In the genomic region with DNA sequence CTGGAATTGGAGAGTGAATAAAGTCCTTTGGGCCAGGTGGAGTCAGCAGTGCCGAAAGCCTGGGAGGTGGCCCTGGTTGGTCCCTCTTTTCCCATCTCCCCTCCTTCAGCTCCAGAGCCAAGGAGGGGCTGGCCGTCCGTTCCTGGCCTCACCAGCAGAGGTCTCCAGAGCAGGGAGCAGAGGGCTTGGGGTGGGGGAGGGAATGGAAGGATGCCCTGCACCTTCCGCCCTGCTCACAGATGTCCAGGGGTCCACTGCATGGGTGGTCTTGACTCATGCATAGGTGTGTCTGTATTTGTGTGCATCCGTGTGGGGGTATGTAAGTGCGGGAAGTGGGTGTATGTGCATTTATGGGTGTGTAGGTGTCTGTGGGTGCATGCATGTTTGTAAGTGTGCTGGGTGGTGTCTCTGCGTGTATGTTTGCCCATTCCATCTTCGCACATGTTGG, we compare ENCODE assay signal across 8 cellular contexts.
DNase-seq lines count a peak whose midpoint lies in the region; ATAC-seq and TF ChIP-seq lines count a peak whose summit lies in the region.

No MANE protein-coding gene starts in this region.

- no peak for TF ChIP-seq POLR2A in esophagus squamous epithelium (IDR thresholded peaks at IDR 0.05)

- peaks cover 6% of the 10 kb centered on the region for H3K36me3 Mint-ChIP-seq in activated CD8-positive, alpha-beta T cell treated with anti-CD3 and anti-CD28 coated beads, Interleukin-2, amount 10 ng/mL, durations not matched to agents 7 days and 5 days (ENCODE audit: low read depth)
- peaks cover under 1 to 6% (median 5%) of the 10 kb centered on the region in 3 donors for H3K36me3 Mint-ChIP-seq in naive thymus-derived CD8-positive, alpha-beta T cell

- ATAC-seq in activated CD8-positive, alpha-beta T cell treated with anti-CD3 and anti-CD28 coated beads, Interleukin-2, amount 10 ng/mL, durations not matched to agents 7 days and 5 days: no peak
- peak; percentile 47 to 57 for ATAC-seq in naive thymus-derived CD8-positive, alpha-beta T cell
- peak; percentile 68 for ATAC-seq in upper lobe of right lung

- CTCF ChIA-PET in activated CD8-positive, alpha-beta T cell treated with anti-CD3 and anti-CD28 coated beads, Interleukin-2, amount 10 ng/mL, durations not matched to agents 7 days and 5 days (lab: Charles Lee): interaction anchor here (0.6 to 2.4 kb wide), 6 partner anchors 17 to 205 kb away, joined by 3 to 14 read pairs (median 4); no protein-coding TSS in a partner anchor

- no peak overlapping the region for H3K27ac Mint-ChIP-seq in activated CD8-positive, alpha-beta T cell treated with anti-CD3 and anti-CD28 coated beads, Interleukin-2, amount 10 ng/mL, durations not matched to agents 7 days and 5 days
- peak overlapping the region; percentile 21 to 93 (median 82) for H3K27ac Mint-ChIP-seq in naive thymus-derived CD8-positive, alpha-beta T cell

- H3K4me3 ChIP-seq in esophagus squamous epithelium (no peak overlapping the region), upper lobe of right lung (no peak overlapping the region)

- H3K9me3 Mint-ChIP-seq in activated CD8-positive, alpha-beta T cell treated with anti-CD3 and anti-CD28 coated beads, Interleukin-2, amount 10 ng/mL, durations not matched to agents 7 days and 5 days (ENCODE audit: insufficient read depth): peaks cover 4% of the 10 kb centered on the region
- peaks cover 0 to 14% (median 3%) of the 10 kb centered on the region in 9 donors for H3K9me3 Mint-ChIP-seq in naive thymus-derived CD8-positive, alpha-beta T cell

- H3K27me3 ChIP-seq in esophagus squamous epithelium (no peaks in the 10 kb centered on the region), upper lobe of right lung (no peaks in the 10 kb centered on the region)

- peaks cover under 1 to 32% (median 14%) of the 10 kb centered on the region in 3 donors for H3K4me1 ChIP-seq in esophagus squamous epithelium
- peaks cover 11% of the 10 kb centered on the region for H3K4me1 ChIP-seq in upper lobe of right lung

- H3K36me3 ChIP-seq in esophagus squamous epithelium (no peaks in the 10 kb centered on the region), upper lobe of right lung (no peaks in the 10 kb centered on the region)

- H3K27ac ChIP-seq in esophagus squamous epithelium: peak overlapping the region in 1 of 4 donors; percentile 43
- H3K27ac ChIP-seq in upper lobe of right lung: no peak overlapping the region

- DNase-seq in DMS 273 (lab: John Stamatoyannopoulos, UW; ENCODE audit: unreplicated experiment) (peak; percentile 75), DMS 273 treated with DMSO at 0.1 percent for 48 hours (lab: John Stamatoyannopoulos, UW) (no peak), Kasumi-1 (lab: John Stamatoyannopoulos, UW) (peak; percentile 40 to 50), esophagus squamous epithelium (lab: John Stamatoyannopoulos, UW) (no peak), upper lobe of right lung (peak; percentile 77), NCI-H524 treated with DMSO at 0.1 percent for 48 hours (lab: John Stamatoyannopoulos, UW) (no peak)
- DNase-seq in activated CD8-positive, alpha-beta T cell treated with anti-CD3 and anti-CD28 coated beads, Interleukin-2, amount 10 ng/mL, durations not matched to agents 7 days and 5 days: peak; percentile 49
- peak in 6 of 10 donors; percentile 17 to 45 (median 27) for DNase-seq in naive thymus-derived CD8-positive, alpha-beta T cell

- 37 to 47% methylated on average over 6 to 8 of the region's 8 CpGs for WGBS in esophagus squamous epithelium, 2 donors

- peaks cover 0 to 22% (median 6%) of the 10 kb centered on the region in 3 donors for H3K9me3 ChIP-seq in esophagus squamous epithelium
- H3K9me3 ChIP-seq in upper lobe of right lung: no peaks in the 10 kb centered on the region

- peaks cover 4% of the 10 kb centered on the region for H3K27me3 Mint-ChIP-seq in activated CD8-positive, alpha-beta T cell treated with anti-CD3 and anti-CD28 coated beads, Interleukin-2, amount 10 ng/mL, durations not matched to agents 7 days and 5 days (ENCODE audit: low read depth)
- H3K27me3 Mint-ChIP-seq in naive thymus-derived CD8-positive, alpha-beta T cell: no peaks in the 10 kb centered on the region

- POLR2A ChIA-PET in activated CD8-positive, alpha-beta T cell treated with anti-CD3 and anti-CD28 coated beads, Interleukin-2, amount 10 ng/mL, durations not matched to agents 7 days and 5 days (lab: Charles Lee): interaction anchor here (0.6 kb wide), 1 partner anchor 112 kb away, joined by 3 read pairs; no protein-coding TSS in a partner anchor
- POLR2A ChIA-PET in naive thymus-derived CD8-positive, alpha-beta T cell (lab: Charles Lee): interaction anchor here (0.6 to 3.1 kb wide), 6 partner anchors 77 to 203 kb away, joined by 3 to 22 read pairs (median 6); a partner anchor contains a TSS

- peaks cover 11% of the 10 kb centered on the region for H3K4me1 Mint-ChIP-seq in activated CD8-positive, alpha-beta T cell treated with anti-CD3 and anti-CD28 coated beads, Interleukin-2, amount 10 ng/mL, durations not matched to agents 7 days and 5 days (ENCODE audit: low read depth)
- H3K4me1 Mint-ChIP-seq in naive thymus-derived CD8-positive, alpha-beta T cell: peaks cover 28 to 44% (median 36%) of the 10 kb centered on the region in 4 donors

- peak; percentile 55 to 85 (median 72) for TF ChIP-seq CTCF in esophagus squamous epithelium (IDR thresholded peaks at IDR 0.05)
- TF ChIP-seq CTCF in upper lobe of right lung (IDR thresholded peaks at IDR 0.05): peak; percentile 65

- intact Hi-C loops in esophagus squamous epithelium (cut with DNase I) (no loop called here), upper lobe of right lung (cut with DNase I) (no loop called here)

- H3K4me3 Mint-ChIP-seq in activated CD8-positive, alpha-beta T cell treated with anti-CD3 and anti-CD28 coated beads, Interleukin-2, amount 10 ng/mL, durations not matched to agents 7 days and 5 days: no peak overlapping the region
- peak overlapping the region in 5 of 10 donors; percentile 9 to 52 (median 32) for H3K4me3 Mint-ChIP-seq in naive thymus-derived CD8-positive, alpha-beta T cell

Comparison
In these comparisons a context has a peak if more than half of its experiments do, and no peak if none do; other contexts are left out.
1. DNase-seq: peak in DMS 273 (single experiment), Kasumi-1 (2 of 2), activated CD8-positive, alpha-beta T cell treated with anti-CD3 and anti-CD28 coated beads, Interleukin-2, amount 10 ng/mL, durations not matched to agents 7 days and 5 days (single experiment), naive thymus-derived CD8-positive, alpha-beta T cell (6 of 10) and upper lobe of right lung (single experiment); none in DMS 273 treated with DMSO at 0.1 percent for 48 hours (single experiment), esophagus squamous epithelium (single experiment) and NCI-H524 treated with DMSO at 0.1 percent for 48 hours (single experiment).